ENCODE assay signal across 1 cellular context in the genomic region with DNA sequence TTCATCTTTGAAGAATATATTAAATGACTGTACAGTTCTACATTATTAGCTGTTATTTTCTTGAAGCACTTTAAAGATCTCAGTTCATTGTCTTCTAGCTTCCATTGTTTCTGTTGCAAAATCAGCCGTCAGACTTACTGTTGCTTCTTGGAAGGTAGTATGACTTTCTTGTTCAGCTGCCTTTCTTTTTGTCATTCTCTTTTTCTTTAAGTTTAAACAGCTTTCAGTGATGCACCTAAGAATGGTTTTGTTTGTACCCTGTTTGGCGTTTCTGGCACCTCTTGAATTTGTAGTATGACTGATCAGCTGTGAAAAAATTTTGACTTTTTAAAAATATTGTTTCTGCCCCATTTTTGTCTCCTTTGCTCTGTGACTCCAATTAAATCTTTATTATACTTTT.
TF ChIP-seq lines count a peak whose summit lies in the region.

No MANE protein-coding gene starts in this region.

TF ChIP-seq in Ishikawa, 13 proteins besides CTCF, POLR2A, EP300 and RAD21 (continued from another document):
- TF ChIP-seq REST (IDR thresholded peaks at IDR 0.05; ENCODE audit: low read depth) = no peak
- no peak for TF ChIP-seq ZBTB7A (IDR thresholded peaks at IDR 0.05; ENCODE audit: low read depth)
- TF ChIP-seq USF1 (IDR thresholded peaks at IDR 0.05) = 0 out of 2 replicates have a peak, but pooled peaks have one; percentile 28
